In genomic region chr14:24298892-24299254, GRCh38 we compare ENCODE assay signal across 8 cellular contexts. TPM values are rescaled to one million over a fixed set of nuclear protein-coding genes. Genes with fewer than 3 reads are reported as not detected.
DNase-seq lines count a peak whose midpoint lies in the region; ATAC-seq and TF ChIP-seq lines count a peak whose summit lies in the region.

No MANE protein-coding gene starts in this region.

- H3K4me1 ChIP-seq in ACC112 (ENCODE audit: control insufficient read depth, insufficient read depth, low read length, unreplicated experiment), result peaks cover 25% of the 10 kb centered on the region

- H3K27ac Mint-ChIP-seq in endothelial cell (ENCODE audit: unreplicated experiment), result peak overlapping the region; percentile 89
- peak overlapping the region; percentile 94 to 98 (median 97) for H3K27ac Mint-ChIP-seq in naive thymus-derived CD8-positive, alpha-beta T cell

- H3K4me3 ChIP-seq in ACC112 (ENCODE audit: low read depth, low read length), result peak overlapping the region; percentile 92

- H3K27me3 Mint-ChIP-seq in endothelial cell (ENCODE audit: unreplicated experiment), result peaks cover 14% of the 10 kb centered on the region
- H3K27me3 Mint-ChIP-seq in naive thymus-derived CD8-positive, alpha-beta T cell, result no peaks in the 10 kb centered on the region

- POLR2A ChIA-PET in naive thymus-derived CD8-positive, alpha-beta T cell (lab: Charles Lee), result interaction anchor here (1.1 to 6.0 kb wide), 10 partner anchors 9 to 184 kb away, joined by 3 to 63 read pairs (median 12); partner anchors contain the start of genes CBLN3, CHMP4A, CIDEB and DCAF11

- TF ChIP-seq CTCF in endothelial cell (IDR thresholded peaks at IDR 0.05; ENCODE audit: unreplicated experiment) (no peak), GM20000 (IDR thresholded peaks at IDR 0.05; ENCODE audit: extremely low read depth, missing control alignments) (no peak)

- no peaks in the 10 kb centered on the region for H3K27me3 ChIP-seq in ACC112 (ENCODE audit: insufficient read depth, low read length)

- H2AFZ ChIP-seq in ACC112 (ENCODE audit: low read length, unreplicated experiment), result peak overlapping the region; percentile 91

- H3K27ac ChIP-seq in ACC112 (ENCODE audit: low read depth, low read length), result peak overlapping the region; percentile 9; the same call in 1 of the 2 replicates

- H3K79me2 ChIP-seq in ACC112 (ENCODE audit: control insufficient read depth, insufficient read depth, low read length, unreplicated experiment), result peaks cover 20% of the 10 kb centered on the region

- ATAC-seq in GM18499 (IDR thresholded peaks at IDR 0.05; ENCODE audit: insufficient read depth, unreplicated experiment) (peak; percentile 2), HG03460 (IDR thresholded peaks at IDR 0.05; ENCODE audit: unreplicated experiment) (no peak), HG02973 (IDR thresholded peaks at IDR 0.05; ENCODE audit: unreplicated experiment) (no peak)
- ATAC-seq in naive thymus-derived CD8-positive, alpha-beta T cell, result peak in 1 of 2 donors; percentile 3

- peaks cover 24% of the 10 kb centered on the region for H3K4me1 Mint-ChIP-seq in endothelial cell (ENCODE audit: unreplicated experiment)
- peaks cover 29 to 55% (median 51%) of the 10 kb centered on the region in 4 donors for H3K4me1 Mint-ChIP-seq in naive thymus-derived CD8-positive, alpha-beta T cell

- 0 out of 2 replicates have a peak, but pooled peaks cover 5% of the 10 kb centered on the region for H3K36me3 ChIP-seq in ACC112 (ENCODE audit: insufficient read depth, low read length)

- no peaks in the 10 kb centered on the region for H3K9me3 Mint-ChIP-seq in endothelial cell (ENCODE audit: unreplicated experiment)
- H3K9me3 Mint-ChIP-seq in naive thymus-derived CD8-positive, alpha-beta T cell, result no peaks in the 10 kb centered on the region

- DNase-seq in RKO (ENCODE audit: low spot score) (peak; percentile 92), endothelial cell (ENCODE audit: low spot score) (no peak), GM20000 (ENCODE audit: low spot score) (no peak)
- no peak for DNase-seq in naive thymus-derived CD8-positive, alpha-beta T cell

- H3K4me3 Mint-ChIP-seq in endothelial cell (ENCODE audit: unreplicated experiment), result peak overlapping the region; percentile 97
- peak overlapping the region; percentile 90 to 99 (median 94) for H3K4me3 Mint-ChIP-seq in naive thymus-derived CD8-positive, alpha-beta T cell

- peaks cover 34% of the 10 kb centered on the region for H3K36me3 Mint-ChIP-seq in endothelial cell (ENCODE audit: low read depth, unreplicated experiment)
- peaks cover 0 to 60% (median 17%) of the 10 kb centered on the region in 3 donors for H3K36me3 Mint-ChIP-seq in naive thymus-derived CD8-positive, alpha-beta T cell

RNA-seq across cellular contexts. Expression of gene DHRS1, which starts 0.7 kb away (rescaled TPM):
- 17.7 TPM for total RNA-seq in endothelial cell (ENCODE audit: unreplicated experiment)
- total RNA-seq in naive thymus-derived CD8-positive, alpha-beta T cell, result 10 to 100 TPM; 27.5 to 34.2 TPM
- polyA plus RNA-seq in naive thymus-derived CD8-positive, alpha-beta T cell, result 10 to 100 TPM; 19.6 to 22.4 (median 20.8) TPM

RNA-seq across cellular contexts. Expression of gene NOP9, which starts 0.8 kb away (rescaled TPM):
- 27.2 TPM for total RNA-seq in endothelial cell (ENCODE audit: unreplicated experiment)
- total RNA-seq in naive thymus-derived CD8-positive, alpha-beta T cell, result 10 to 100 TPM; 21.8 to 25.8 TPM
- 1 to 10 TPM; 1.3 to 2.2 (median 1.6) TPM for polyA plus RNA-seq in naive thymus-derived CD8-positive, alpha-beta T cell

RNA-seq across cellular contexts. Expression of gene CIDEB, which starts 8.9 kb away (rescaled TPM):
- total RNA-seq in endothelial cell (ENCODE audit: unreplicated experiment), result 0.82 TPM
- 10 to 100 TPM; 12.2 to 15.5 TPM for total RNA-seq in naive thymus-derived CD8-positive, alpha-beta T cell
- polyA plus RNA-seq in naive thymus-derived CD8-positive, alpha-beta T cell, result 10 to 100 TPM in 2 of 3 donors, 1 to 10 TPM in 1; 8.6 to 16.1 (median 13.2) TPM

RNA-seq across cellular contexts. Expression of gene LTB4R2, which starts 11.1 kb away (rescaled TPM):
- 13.3 TPM for total RNA-seq in endothelial cell (ENCODE audit: unreplicated experiment)
- total RNA-seq in naive thymus-derived CD8-positive, alpha-beta T cell, result 10 to 100 TPM; 12.5 to 13.0 TPM
- 1 to 10 TPM in 2 of 3 donors, under 1 TPM in 1; 0.93 to 3.5 (median 1.5) TPM for polyA plus RNA-seq in naive thymus-derived CD8-positive, alpha-beta T cell

RNA-seq across cellular contexts. Expression of gene LTB4R, which starts 12.4 kb away (rescaled TPM):
- 9.5 TPM for total RNA-seq in endothelial cell (ENCODE audit: unreplicated experiment)
- 10 to 100 TPM in 1 of 2 experiments, 1 to 10 TPM in 1; 9.6 to 10.1 TPM for total RNA-seq in naive thymus-derived CD8-positive, alpha-beta T cell
- polyA plus RNA-seq in naive thymus-derived CD8-positive, alpha-beta T cell, result 1 to 10 TPM; 3.4 to 5.9 (median 4.5) TPM
